1 cellular context compared by ENCODE assay signal in genomic region chr17:41688641-41689496, GRCh38.
A peak's percentile ranks its signal among the peaks of the same experiment; 100 is the strongest.
TF ChIP-seq lines count a peak whose summit lies in the region.

Gene EIF1 (plus strand): TSS chr17:41688885. CDS start chr17:41689039, 154 bp downstream.

TF ChIP-seq in HepG2, 621 proteins besides CTCF, POLR2A, EP300 and RAD21 (continued from another document and continues in another):
- peak; percentile 98 for TF ChIP-seq ATF2 (CRISPR knock-in tag; IDR thresholded peaks at IDR 0.05)
- peak; percentile 100 for TF ChIP-seq CEBPG (CRISPR knock-in tag; IDR thresholded peaks at IDR 0.05)
- TF ChIP-seq NFRKB (IDR thresholded peaks at IDR 0.05), result no peak
- no peak for TF ChIP-seq SETDB1 (CRISPR knock-in tag; IDR thresholded peaks at IDR 0.05; ENCODE audit: borderline replicate concordance)
- TF ChIP-seq ZSCAN21 (CRISPR knock-in tag; IDR thresholded peaks at IDR 0.05; ENCODE audit: borderline replicate concordance), result peak; percentile 92
- peak; percentile 100 for TF ChIP-seq SRSF4 (IDR thresholded peaks at IDR 0.05; ENCODE audit: low read depth, low read length, poor library complexity, severe bottlenecking)
- TF ChIP-seq XBP1 (CRISPR knock-in tag; IDR thresholded peaks at IDR 0.05), result no peak; the same call in 1 of the 2 replicates
- TF ChIP-seq RBAK (CRISPR knock-in tag; IDR thresholded peaks at IDR 0.05), result no peak; the same call in 1 of the 2 replicates
- peak; percentile 97 for TF ChIP-seq NR2C2 (CRISPR knock-in tag; IDR thresholded peaks at IDR 0.05; ENCODE audit: borderline replicate concordance)
- peak; percentile 84 for TF ChIP-seq ARNT2 (CRISPR knock-in tag; IDR thresholded peaks at IDR 0.05; ENCODE audit: low read depth)
- peak; percentile 74; the same call in 1 of the 2 replicates for TF ChIP-seq ZKSCAN5 (CRISPR knock-in tag; IDR thresholded peaks at IDR 0.05)
- no peak for TF ChIP-seq KMT2A (CRISPR knock-in tag; IDR thresholded peaks at IDR 0.05)
- TF ChIP-seq TFDP2 (CRISPR knock-in tag; IDR thresholded peaks at IDR 0.05), result peak; percentile 84
- TF ChIP-seq CC2D1A (CRISPR knock-in tag; IDR thresholded peaks at IDR 0.05), result 0 out of 2 replicates have a peak, but pooled peaks have one; percentile 83
- TF ChIP-seq U2AF2 (IDR thresholded peaks at IDR 0.05; ENCODE audit: low read depth, low read length), result peak; percentile 38; the same call in 1 of the 2 replicates
- TF ChIP-seq MTF1 (CRISPR knock-in tag; IDR thresholded peaks at IDR 0.05), result no peak; the same call in 1 of the 2 replicates
- no peak for TF ChIP-seq ARNT (IDR thresholded peaks at IDR 0.05)
- peak; percentile 96 for TF ChIP-seq KLF13 (CRISPR knock-in tag; IDR thresholded peaks at IDR 0.05)
- TF ChIP-seq ZNF75D (CRISPR knock-in tag; IDR thresholded peaks at IDR 0.05; ENCODE audit: borderline replicate concordance), result no peak
- TF ChIP-seq ZNF639 (CRISPR knock-in tag; conservative IDR thresholded peaks at IDR 0.05), result peak; percentile 74
- TF ChIP-seq IRF9 (CRISPR knock-in tag; IDR thresholded peaks at IDR 0.05; ENCODE audit: borderline replicate concordance), result peak; percentile 98
- peak; percentile 99 for TF ChIP-seq ATF5 (CRISPR knock-in tag; IDR thresholded peaks at IDR 0.05; ENCODE audit: low read depth)
- TF ChIP-seq SMAD1 (CRISPR knock-in tag; IDR thresholded peaks at IDR 0.05; ENCODE audit: borderline replicate concordance, low read depth), result peak; percentile 94; the same call in 1 of the 2 replicates
- TF ChIP-seq DNMT3B (CRISPR knock-in tag; conservative IDR thresholded peaks at IDR 0.05), result no peak; the same call in 1 of the 2 replicates
- no peak for TF ChIP-seq ZNF800 (CRISPR knock-in tag; IDR thresholded peaks at IDR 0.05)
- TF ChIP-seq ZNF546 (CRISPR knock-in tag; conservative IDR thresholded peaks at IDR 0.05), result peak; percentile 84; the same call in 1 of the 2 replicates
- TF ChIP-seq ZNF329 (CRISPR knock-in tag; IDR thresholded peaks at IDR 0.05; ENCODE audit: low read depth), result peak; percentile 89
- peak; percentile 99 for TF ChIP-seq ZNF510 (CRISPR knock-in tag; IDR thresholded peaks at IDR 0.05; ENCODE audit: low read depth)
- no peak for TF ChIP-seq ZNF512B (CRISPR knock-in tag; IDR thresholded peaks at IDR 0.05; ENCODE audit: borderline replicate concordance)
- peak; percentile 50; the same call in 1 of the 2 replicates for TF ChIP-seq MIER3 (CRISPR knock-in tag; IDR thresholded peaks at IDR 0.05; ENCODE audit: borderline replicate concordance)
- TF ChIP-seq NR2F1 (CRISPR knock-in tag; IDR thresholded peaks at IDR 0.05), result peak; percentile 4 to 86; a peak in 3 of 4 replicates
- peak; percentile 95; the same call in 1 of the 2 replicates for TF ChIP-seq ZIK1 (CRISPR knock-in tag; IDR thresholded peaks at IDR 0.05; ENCODE audit: borderline replicate concordance, low read depth)
- peak; percentile 98 for TF ChIP-seq GTF3A (CRISPR knock-in tag; conservative IDR thresholded peaks at IDR 0.05)
- no peak for TF ChIP-seq ZNF207 (IDR thresholded peaks at IDR 0.05; ENCODE audit: borderline replicate concordance)
- TF ChIP-seq SRF (IDR thresholded peaks at IDR 0.05; ENCODE audit: low read depth, low read length), result peak; percentile 42; the same call in 1 of the 2 replicates
- TF ChIP-seq AGO1 (IDR thresholded peaks at IDR 0.05; ENCODE audit: low read depth, low read length, poor library complexity, severe bottlenecking), result peak; percentile 89
- TF ChIP-seq KLF16 (CRISPR knock-in tag; IDR thresholded peaks at IDR 0.05), result peak; percentile 72 to 88; a peak in 3 of 4 replicates
- TF ChIP-seq HNRNPUL1 (IDR thresholded peaks at IDR 0.05; ENCODE audit: low read depth, low read length), result no peak; the same call in 1 of the 2 replicates
- TF ChIP-seq SATB2 (CRISPR knock-in tag; IDR thresholded peaks at IDR 0.05), result no peak
- TF ChIP-seq ZBTB42 (CRISPR knock-in tag; IDR thresholded peaks at IDR 0.05), result peak; percentile 96
- TF ChIP-seq ZNF788 (CRISPR knock-in tag; IDR thresholded peaks at IDR 0.05; ENCODE audit: borderline replicate concordance), result peak; percentile 99
- peak; percentile 63 for TF ChIP-seq ZNF281 (CRISPR knock-in tag; IDR thresholded peaks at IDR 0.05; ENCODE audit: borderline replicate concordance)
- TF ChIP-seq ZNF570 (CRISPR knock-in tag; IDR thresholded peaks at IDR 0.05; ENCODE audit: borderline replicate concordance), result peak; percentile 95; the same call in 1 of the 2 replicates
- no peak; the same call in 1 of the 2 replicates for TF ChIP-seq MTF2 (CRISPR knock-in tag; IDR thresholded peaks at IDR 0.05; ENCODE audit: borderline replicate concordance)
- peak; percentile 63; the same call in 1 of the 2 replicates for TF ChIP-seq HINFP (CRISPR knock-in tag; IDR thresholded peaks at IDR 0.05; ENCODE audit: low read depth)
- no peak for TF ChIP-seq E2F2 (CRISPR knock-in tag; IDR thresholded peaks at IDR 0.05; ENCODE audit: borderline replicate concordance)
